ENCODE assay signal across 15 cellular contexts in the genomic region with DNA sequence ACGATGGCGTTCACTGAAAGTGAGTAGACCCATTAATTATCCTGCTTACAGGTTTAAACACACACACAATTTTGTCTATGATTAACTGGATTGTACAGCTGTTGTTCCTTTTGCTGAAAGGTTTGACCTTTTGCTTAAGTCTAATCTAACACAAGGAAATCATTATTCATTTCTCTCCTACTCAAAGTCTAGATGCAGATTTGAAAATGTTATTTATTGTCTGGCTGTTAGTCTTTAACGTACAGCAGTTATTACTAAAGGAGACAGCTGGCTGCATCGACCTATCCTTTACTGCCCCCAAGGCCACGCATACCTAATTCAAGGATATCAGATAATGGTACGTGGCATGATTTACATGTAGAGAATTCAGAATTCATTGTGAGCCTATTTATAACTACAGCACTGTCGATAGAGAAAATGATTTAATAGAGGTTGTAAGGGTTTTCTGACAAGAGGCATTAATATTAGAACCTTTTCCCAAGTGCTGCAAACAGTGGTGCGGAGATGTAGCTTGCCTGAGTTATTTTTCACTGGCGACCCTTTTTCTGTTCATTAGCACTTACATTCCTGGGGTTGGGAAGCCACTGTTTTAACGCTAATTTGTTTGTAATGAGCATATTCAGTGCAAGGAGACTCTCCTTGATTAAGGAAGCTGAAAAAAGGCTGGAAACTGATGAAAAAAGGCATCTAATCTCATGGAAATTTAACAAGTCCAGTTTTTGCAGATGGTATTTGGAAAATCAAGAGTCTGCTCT.
DNase-seq lines count a peak whose midpoint lies in the region; ATAC-seq, FAIRE-seq and TF ChIP-seq lines count a peak whose summit lies in the region.
"Had no signal": no experiment of that assay in that cellular context is flagged by ENCODE, and none has a peak within 500 bp of the region (broad histone marks: within the 10 kb centered on the region; RNA-seq: fewer than 3 reads in every experiment).

No MANE protein-coding gene starts in this region.

- H4K20me1 ChIP-seq in H9 (ENCODE audit: control insufficient read depth, insufficient read depth, insufficient read length) = no peaks in the 10 kb centered on the region
- H4K20me1 ChIP-seq in astrocyte (ENCODE audit: insufficient read depth, low read length) = no peaks in the 10 kb centered on the region
- H4K20me1 ChIP-seq: BLaER1 treated with 17β-estradiol and CSF1 and Interleukin-3, amounts not matched to agents 10 nM and 100 nM had no signal

- H3K4ac ChIP-seq in H9 (ENCODE audit: low read depth, low read length) = no peak overlapping the region

- H3K18ac ChIP-seq in H9 (ENCODE audit: insufficient read length, low read depth, low read length) = no peak overlapping the region

- H3K4me2 ChIP-seq in H9 (ENCODE audit: insufficient read depth, insufficient read length, low read length) (no peak overlapping the region), astrocyte (ENCODE audit: low read length) (no peak overlapping the region)

- no peaks in the 10 kb centered on the region for H3K79me1 ChIP-seq in H9 (ENCODE audit: insufficient read depth, low read depth, low read length, poor library complexity, severe bottlenecking)

- no peak overlapping the region for H3T11ph ChIP-seq in H9 (ENCODE audit: low read length)

- H2BK12ac ChIP-seq in H9 (ENCODE audit: insufficient read length, low read depth, low read length) = no peak overlapping the region

- no peaks in the 10 kb centered on the region for H3K9me3 ChIP-seq in H9 (ENCODE audit: control insufficient read depth, low read depth, low read length)
- H3K9me3 ChIP-seq in astrocyte (ENCODE audit: insufficient read depth, low read depth, low read length) = no peaks in the 10 kb centered on the region
- H3K9me3 ChIP-seq: suprapubic skin had no signal

- no peaks in the 10 kb centered on the region for H3K27me3 ChIP-seq in H9 (ENCODE audit: insufficient read depth, low read length)
- H3K27me3 ChIP-seq in astrocyte (ENCODE audit: insufficient read depth, low read length) = no peaks in the 10 kb centered on the region
- H3K27me3 ChIP-seq: BLaER1 treated with 17β-estradiol and CSF1 and Interleukin-3, amounts not matched to agents 10 nM and 100 nM; suprapubic skin had no signal

- H4K91ac ChIP-seq in H9 (ENCODE audit: insufficient read length, low read depth, low read length) = no peak overlapping the region

- H2AFZ ChIP-seq in H9 (ENCODE audit: low read length) (no peak overlapping the region), astrocyte (ENCODE audit: low read depth, low read length) (no peak overlapping the region)

- no CpG with 5 or more reads among the region's 10 CpGs for whole genome bisulfite sequencing in H9 (ENCODE audit: extremely low coverage, insufficient read length, low lambda C conversion rate)

- H3K4me1 Mint-ChIP-seq in H9 = peaks cover 39% of the 10 kb centered on the region in 2 experiments
- H3K4me1 Mint-ChIP-seq in astrocyte (ENCODE audit: low read depth, unreplicated experiment) = no peaks in the 10 kb centered on the region
- peaks cover 34% of the 10 kb centered on the region for H3K4me1 Mint-ChIP-seq in nephron
- H3K4me1 Mint-ChIP-seq: activated B cell treated with CpG ODN at 0.5 μM for 24 hours had no signal

- H3K9ac ChIP-seq in H9 (ENCODE audit: extremely low read depth, insufficient read length, low read length) (no peak overlapping the region), astrocyte (ENCODE audit: low read length) (no peak overlapping the region)
- H3K9ac ChIP-seq: BLaER1 treated with 17β-estradiol and CSF1 and Interleukin-3, amounts not matched to agents 10 nM and 100 nM had no signal

- H3K9me3 Mint-ChIP-seq in H9 (peaks cover 10 to 15% of the 10 kb centered on the region in 2 experiments), astrocyte (ENCODE audit: unreplicated experiment) (peaks cover 4% of the 10 kb centered on the region), nephron (peaks cover 9% of the 10 kb centered on the region)

- TF ChIP-seq CTCF in H9 (conservative IDR thresholded peaks at IDR 0.05) (no peak), astrocyte (IDR thresholded peaks at IDR 0.05; ENCODE audit: insufficient read depth, low read depth, low read length) (no peak), nephron (IDR thresholded peaks at IDR 0.05; ENCODE audit: unreplicated experiment in 3 of 3) (no peak)

- H3K27ac ChIP-seq in H9 (ENCODE audit: insufficient read length, low read depth, low read length) (peak overlapping the region; percentile 53), astrocyte (ENCODE audit: low read depth, low read length) (no peak overlapping the region)
- H3K27ac ChIP-seq: BLaER1 treated with 17β-estradiol and CSF1 and Interleukin-3, amounts not matched to agents 10 nM and 100 nM; suprapubic skin had no signal

- H3K4me1 ChIP-seq in H9 (ENCODE audit: insufficient read depth, low read length) = peaks cover 5% of the 10 kb centered on the region; the same call in 1 of the 2 replicates
- H3K4me1 ChIP-seq in astrocyte (ENCODE audit: insufficient read depth, low read length) = no peaks in the 10 kb centered on the region
- H3K4me1 ChIP-seq: suprapubic skin had no signal

- H3K23ac ChIP-seq in H9 (ENCODE audit: insufficient read length, low read depth, low read length) = no peak overlapping the region

- H2BK20ac ChIP-seq in H9 (ENCODE audit: low read depth, low read length, poor library complexity, severe bottlenecking) = no peak overlapping the region

- no peak overlapping the region for H4K5ac ChIP-seq in H9 (ENCODE audit: insufficient read length, low read depth, low read length)

- ATAC-seq in GM21528 (IDR thresholded peaks at IDR 0.05; ENCODE audit: low FRiP score, unreplicated experiment) = no peak

- no peaks in the 10 kb centered on the region for H3K79me2 ChIP-seq in H9 (ENCODE audit: insufficient read depth, low read length)
- H3K79me2 ChIP-seq in astrocyte (ENCODE audit: insufficient read depth, low read length) = no peaks in the 10 kb centered on the region

- no peaks in the 10 kb centered on the region for H3K23me2 ChIP-seq in H9 (ENCODE audit: insufficient read length, low read depth, low read length, poor library complexity, severe bottlenecking)

- no peak overlapping the region for H2AK5ac ChIP-seq in H9 (ENCODE audit: insufficient read length, low read length)

- no peak for DNase-seq in H9
- peak; percentile 40 for DNase-seq in NCI-H2227 (lab: John Stamatoyannopoulos, UW; ENCODE audit: unreplicated experiment)
- peak; percentile 72 for DNase-seq in astrocyte (ENCODE audit: low read depth)
- no peak for DNase-seq in germinal center (ENCODE audit: low spot score)
- no peak for DNase-seq in mesenteric fat pad (ENCODE audit: low spot score)
- DNase-seq in activated naive CD4-positive, alpha-beta T cell treated with Interleukin-2 at 50 U/mL for 16 hours = no peak
- DNase-seq: activated B cell treated with CpG ODN at 0.5 μM for 24 hours; activated CD8-positive, alpha-beta memory T cell treated with anti-CD3 and anti-CD28 coated beads, Interleukin-2, amount 50 U/mL, for 48 hours; GDM1; NCI-H226 had no signal

- H3K36me3 ChIP-seq in astrocyte (ENCODE audit: insufficient read depth, low read length) = no peaks in the 10 kb centered on the region
- H3K36me3 ChIP-seq: BLaER1 treated with 17β-estradiol and CSF1 and Interleukin-3, amounts not matched to agents 10 nM and 100 nM; suprapubic skin had no signal

- FAIRE-seq in astrocyte (lab: Jason Lieb, UNC) = no peak
- FAIRE-seq: colon had no signal

- peak overlapping the region; percentile 87 to 95 (median 91); a peak in 6 of 7 replicates for H3K27ac Mint-ChIP-seq in H9
- no peak overlapping the region for H3K27ac Mint-ChIP-seq in astrocyte (ENCODE audit: unreplicated experiment)
- peak overlapping the region; percentile 67 to 84 (median 77) for H3K27ac Mint-ChIP-seq in nephron
- H3K27ac Mint-ChIP-seq: activated B cell treated with CpG ODN at 0.5 μM for 24 hours had no signal

- H3K27me3 Mint-ChIP-seq in H9 (ENCODE audit: low read depth) = no peaks in the 10 kb centered on the region; the same call in 1 of the 2 replicates
- H3K27me3 Mint-ChIP-seq in astrocyte (ENCODE audit: low read depth, unreplicated experiment) = no peaks in the 10 kb centered on the region
- H3K27me3 Mint-ChIP-seq in nephron (ENCODE audit: low read depth) = no peaks in the 10 kb centered on the region

- H3K36me3 Mint-ChIP-seq in H9 (ENCODE audit: insufficient read depth in 1 of 3, low read depth in 3 of 3) (peaks cover 10 to 17% (median 17%) of the 10 kb centered on the region in 3 experiments), astrocyte (ENCODE audit: low read depth, unreplicated experiment) (no peaks in the 10 kb centered on the region), nephron (ENCODE audit: low read depth) (peaks cover 3% of the 10 kb centered on the region)

- H3K4me3 ChIP-seq in astrocyte (ENCODE audit: insufficient read depth, low read depth, low read length) = no peak overlapping the region
- H3K4me3 ChIP-seq: BLaER1 treated with 17β-estradiol and CSF1 and Interleukin-3, amounts not matched to agents 10 nM and 100 nM; suprapubic skin had no signal

- H3K56ac ChIP-seq in H9 (ENCODE audit: insufficient read length, low read depth, low read length) = no peak overlapping the region

- H4K8ac ChIP-seq in H9 (replicated peaks; ENCODE audit: insufficient read length, low read depth, low read length) = no peak overlapping the region

- no peak overlapping the region for H2BK5ac ChIP-seq in H9 (ENCODE audit: insufficient read length, low read length)

- no peak overlapping the region for H2BK120ac ChIP-seq in H9 (ENCODE audit: low read depth, low read length, poor library complexity, severe bottlenecking)

- H3K4me3 Mint-ChIP-seq in H9 (no peak overlapping the region), astrocyte (ENCODE audit: unreplicated experiment) (no peak overlapping the region), nephron (peak overlapping the region in 2 of 3 experiments; percentile 5 to 13)
- H3K4me3 Mint-ChIP-seq: activated B cell treated with CpG ODN at 0.5 μM for 24 hours had no signal

- H2BK15ac ChIP-seq in H9 (ENCODE audit: low read depth, low read length) = no peak overlapping the region

- H3K14ac ChIP-seq in H9 (ENCODE audit: insufficient read depth, low read length) = no peak overlapping the region

Comparison
In these comparisons a context has a peak if more than half of its experiments do, and no peak if none do; other contexts are left out.
1. DNase-seq: peak in NCI-H2227 (single experiment) and astrocyte (single experiment); none in H9 (single experiment), germinal center (single experiment), mesenteric fat pad (single experiment) and activated naive CD4-positive, alpha-beta T cell treated with Interleukin-2 at 50 U/mL for 16 hours (single experiment).
2. H3K4me3 Mint-ChIP-seq: peak in nephron (2 of 3); none in H9 (0 of 2) and astrocyte (single experiment).